ENCODE assay signal across 8 cellular contexts in genomic region chr6:71349976-71350615, GRCh38.
DNase-seq lines count a peak whose midpoint lies in the region; ATAC-seq and TF ChIP-seq lines count a peak whose summit lies in the region.

No MANE protein-coding gene starts in this region.

- H3K4me1 ChIP-seq in ACC112 (ENCODE audit: control insufficient read depth, insufficient read depth, low read length, unreplicated experiment) (peaks cover 13% of the 10 kb centered on the region), esophagus muscularis mucosa (peaks cover 20 to 26% (median 22%) of the 10 kb centered on the region in 4 donors), testis (no peaks in the 10 kb centered on the region)

- DNase-seq in NCI-H446 (lab: John Stamatoyannopoulos, UW): peak; percentile 65 to 88
- no peak for DNase-seq in esophagus muscularis mucosa (ENCODE audit: extremely low spot score)
- DNase-seq in myocyte (ENCODE audit: low read depth): peak; percentile 42
- DNase-seq in activated T-cell treated with anti-CD3 and anti-CD28 coated beads, Interleukin-2, amount 50 U/mL, for 48 hours: no peak
- DNase-seq in testis: no peak

- TF ChIP-seq POLR2A in esophagus muscularis mucosa (IDR thresholded peaks at IDR 0.05; ENCODE audit: low read depth): no peak
- TF ChIP-seq POLR2A in testis (IDR thresholded peaks at IDR 0.05): no peak

- no peaks in the 10 kb centered on the region for H3K36me3 ChIP-seq in ACC112 (ENCODE audit: insufficient read depth, low read length)
- H3K36me3 ChIP-seq in esophagus muscularis mucosa: no peaks in the 10 kb centered on the region
- no peaks in the 10 kb centered on the region for H3K36me3 ChIP-seq in testis (ENCODE audit: low read depth, missing control alignments)

- H3K4me3 ChIP-seq in ACC112 (ENCODE audit: low read depth, low read length): peak overlapping the region; percentile 23; the same call in 1 of the 2 replicates
- H3K4me3 ChIP-seq in esophagus muscularis mucosa: no peak overlapping the region
- H3K4me3 ChIP-seq in testis: no peak overlapping the region

- H3K27ac ChIP-seq in ACC112 (ENCODE audit: low read depth, low read length) (peak overlapping the region; percentile 75), esophagus muscularis mucosa (replicated peaks in 1 of 4) (peak overlapping the region; percentile 50 to 79 (median 67)), testis (peak overlapping the region in 1 of 2 donors; percentile 67)

- intact Hi-C loops in esophagus muscularis mucosa (cut with DNase I): loop anchor here (2.0 kb wide), 1 partner anchor 159 kb away; no protein-coding TSS in a partner anchor
- intact Hi-C loops in testis (cut with DNase I; ENCODE audit: low total_unique reads): no loop called here

- H3K27me3 ChIP-seq in ACC112 (ENCODE audit: insufficient read depth, low read length): no peaks in the 10 kb centered on the region
- H3K27me3 ChIP-seq in esophagus muscularis mucosa: no peaks in the 10 kb centered on the region
- H3K27me3 ChIP-seq in testis: no peaks in the 10 kb centered on the region

- TF ChIP-seq EP300 in esophagus muscularis mucosa (IDR thresholded peaks at IDR 0.05): no peak

- no peaks in the 10 kb centered on the region for H3K9me3 ChIP-seq in esophagus muscularis mucosa
- H3K9me3 ChIP-seq in testis: no peaks in the 10 kb centered on the region

- WGBS in esophagus muscularis mucosa: 35% methylated on average over 5 of the region's 5 CpGs
- 47 to 53% methylated on average over 5 of the region's 5 CpGs for WGBS in testis, 2 donors

- TF ChIP-seq CTCF in esophagus muscularis mucosa (IDR thresholded peaks at IDR 0.05) (no peak), testis (IDR thresholded peaks at IDR 0.05) (no peak)

- ATAC-seq in GM19452 (IDR thresholded peaks at IDR 0.05; ENCODE audit: unreplicated experiment) (no peak), HG03025 (IDR thresholded peaks at IDR 0.05; ENCODE audit: low FRiP score, unreplicated experiment) (no peak)

- H3K79me2 ChIP-seq in ACC112 (ENCODE audit: control insufficient read depth, insufficient read depth, low read length, unreplicated experiment): no peaks in the 10 kb centered on the region

- peak overlapping the region; percentile 46 for H2AFZ ChIP-seq in ACC112 (ENCODE audit: low read length, unreplicated experiment)

Comparison
In these comparisons a context has a peak if more than half of its experiments do, and no peak if none do; other contexts are left out.
1. DNase-seq: peak in NCI-H446 (2 of 2) and myocyte (single experiment); none in esophagus muscularis mucosa (single experiment), activated T-cell treated with anti-CD3 and anti-CD28 coated beads, Interleukin-2, amount 50 U/mL, for 48 hours (0 of 2) and testis (single experiment).